In the genomic region with DNA sequence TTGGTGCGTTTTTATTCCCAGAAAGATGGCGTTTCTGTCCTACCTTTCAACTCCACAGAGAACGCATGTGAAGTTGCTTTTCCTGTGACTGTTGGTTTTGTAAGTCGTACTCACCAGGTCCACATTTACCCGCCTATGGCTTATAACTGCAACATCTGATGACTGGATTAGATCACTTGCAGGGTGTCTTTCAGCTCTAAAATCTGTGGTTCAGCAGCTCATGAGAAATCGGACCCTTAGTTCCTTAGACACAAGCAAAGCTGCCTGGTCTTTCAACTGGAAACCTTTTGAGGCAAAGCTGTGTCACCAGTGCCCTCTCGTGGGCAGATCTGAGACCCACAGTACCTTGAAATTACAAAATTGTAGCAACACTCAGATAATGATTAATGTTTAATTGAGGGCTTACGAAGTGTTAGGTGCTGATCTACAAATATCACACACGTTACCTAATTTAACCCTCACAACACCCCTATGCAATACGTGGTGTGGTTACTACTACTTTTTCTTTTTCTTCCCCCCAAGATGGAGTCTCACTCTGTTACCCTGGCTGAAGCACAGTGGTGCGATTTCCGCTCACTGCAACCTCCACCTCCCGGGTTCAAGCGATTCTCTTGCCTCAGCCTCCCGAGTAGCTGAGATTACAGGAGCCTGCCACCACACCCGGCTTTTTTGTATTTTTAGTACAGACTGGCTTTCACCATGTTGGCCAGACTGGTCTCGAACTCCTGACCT, we compare ENCODE assay signal across 8 cellular contexts.
DNase-seq lines count a peak whose midpoint lies in the region; ATAC-seq, FAIRE-seq and TF ChIP-seq lines count a peak whose summit lies in the region.

No MANE protein-coding gene starts in this region.

- WGBS in testis, 2 donors = 65 to 73% methylated on average over 17 of the region's 17 CpGs

- intact Hi-C loops in testis (cut with DNase I; ENCODE audit: low total_unique reads) = no loop called here

- no peak overlapping the region for H3K27ac ChIP-seq in testis

- no peaks in the 10 kb centered on the region for H3K9me3 ChIP-seq in testis

- H3K9me3 Mint-ChIP-seq in activated T-cell treated with anti-CD3 and anti-CD28 coated beads, Interleukin-2, amount 50 U/mL, for 4 hours = no peaks in the 10 kb centered on the region

- ATAC-seq in HG03060 (IDR thresholded peaks at IDR 0.05; ENCODE audit: low read depth, unreplicated experiment) (peak; percentile 55), GM18867 (IDR thresholded peaks at IDR 0.05; ENCODE audit: unreplicated experiment) (no peak)
- peak; percentile 88 to 90 for ATAC-seq in activated T-cell treated with anti-CD3 and anti-CD28 coated beads, Interleukin-2, amount 50 U/mL, for 4 hours

- no peak for TF ChIP-seq POLR2A in testis (IDR thresholded peaks at IDR 0.05)

- H3K4me3 Mint-ChIP-seq in activated T-cell treated with anti-CD3 and anti-CD28 coated beads, Interleukin-2, amount 50 U/mL, for 4 hours = peak overlapping the region; percentile 78

- H3K27me3 ChIP-seq in testis = no peaks in the 10 kb centered on the region

- no peaks in the 10 kb centered on the region for H3K4me1 ChIP-seq in testis

- TF ChIP-seq CTCF in testis (IDR thresholded peaks at IDR 0.05) = peak; percentile 25 to 66 (median 63)

- H3K36me3 Mint-ChIP-seq in activated T-cell treated with anti-CD3 and anti-CD28 coated beads, Interleukin-2, amount 50 U/mL, for 4 hours (ENCODE audit: insufficient read depth) = peaks cover 1% of the 10 kb centered on the region

- peaks cover 2% of the 10 kb centered on the region for H3K27me3 Mint-ChIP-seq in activated T-cell treated with anti-CD3 and anti-CD28 coated beads, Interleukin-2, amount 50 U/mL, for 4 hours (ENCODE audit: low read depth)

- FAIRE-seq in RCC 7860 (lab: Jason Lieb, UNC) = no peak

- peaks cover 26% of the 10 kb centered on the region for H3K4me1 Mint-ChIP-seq in activated T-cell treated with anti-CD3 and anti-CD28 coated beads, Interleukin-2, amount 50 U/mL, for 4 hours (ENCODE audit: low read depth)

- no peak overlapping the region for H3K4me3 ChIP-seq in testis

- DNase-seq in DMS114 treated with DMSO at 0.1 percent for 48 hours (lab: John Stamatoyannopoulos, UW; ENCODE audit: unreplicated experiment) (peak; percentile 8), RCC 7860 (ENCODE audit: low spot score) (peak; percentile 13), fibroblast of gingiva (ENCODE audit: low read depth) (peak; percentile 50), nucleus accumbens (lab: John Stamatoyannopoulos, UW) (peak in 32 of 56 donors; percentile 2 to 63 (median 25)), testis (peak; percentile 75)
- peak; percentile 65 for DNase-seq in activated T-cell treated with anti-CD3 and anti-CD28 coated beads, Interleukin-2, amount 50 U/mL, for 4 hours

- no peaks in the 10 kb centered on the region for H3K36me3 ChIP-seq in testis (ENCODE audit: low read depth, missing control alignments)

Comparison
In these comparisons a context has a peak if more than half of its experiments do, and no peak if none do; other contexts are left out.
1. DNase-seq: peak in every context shown above with its lines; median percentile 75 in testis; 65 in activated T-cell treated with anti-CD3 and anti-CD28 coated beads, Interleukin-2, amount 50 U/mL, for 4 hours; 50 in fibroblast of gingiva; 25 in nucleus accumbens; 13 in RCC 7860; 8 in DMS114 treated with DMSO at 0.1 percent for 48 hours.